13 cellular contexts compared by ENCODE assay signal in the genomic region with DNA sequence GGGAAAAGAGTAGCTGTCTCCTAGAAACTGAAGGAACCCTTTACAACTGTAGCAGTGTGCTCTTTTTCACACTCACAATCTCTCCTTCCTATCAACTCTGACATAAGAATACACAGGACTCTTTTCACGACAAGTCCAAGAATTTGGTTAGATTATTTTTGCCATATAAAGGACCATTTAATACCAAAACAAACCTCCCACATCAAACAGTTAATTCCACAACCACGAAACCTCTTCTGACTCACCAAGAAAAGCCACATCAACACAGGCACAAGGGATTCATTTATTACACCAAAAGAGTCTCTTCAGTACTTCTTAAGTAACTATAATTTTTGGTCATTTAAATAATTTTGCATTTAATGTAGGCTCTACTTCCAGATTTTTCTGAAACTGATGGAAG.
DNase-seq lines count a peak whose midpoint lies in the region; ATAC-seq and TF ChIP-seq lines count a peak whose summit lies in the region.
"Had no signal": no experiment of that assay in that cellular context is flagged by ENCODE, and none has a peak within 500 bp of the region (broad histone marks: within the 10 kb centered on the region; RNA-seq: fewer than 3 reads in every experiment).

No MANE protein-coding gene starts in this region.

- in situ Hi-C loops in mammary epithelial cell (cut with MboI; ENCODE audit: low sequenced_read_pairs in 2 of 2) (no loop called here), GM13976 (cut with MboI; ENCODE audit: low sequenced_read_pairs, unreplicated experiment) (no loop called here)

- WGBS in right cardiac atrium: 52% methylated on average over 2 of the region's 2 CpGs
- WGBS in mammary epithelial cell (ENCODE audit: low coverage, missing lambda C conversion rate): 0% methylated on average over 2 of the region's 2 CpGs

- TF ChIP-seq CTCF in left ventricle myocardium inferior (IDR thresholded peaks at IDR 0.05; ENCODE audit: borderline replicate concordance): no peak
- TF ChIP-seq CTCF in mammary epithelial cell (conservative IDR thresholded peaks at IDR 0.05 in 1 of 2, IDR thresholded peaks at IDR 0.05 in 1 of 2; ENCODE audit: extremely low read depth in 1 of 2, insufficient read depth in 1 of 2, low read depth in 1 of 2, low read length in 2 of 2): no peak
- no peak for TF ChIP-seq CTCF in lower lobe of right lung (IDR thresholded peaks at IDR 0.05)
- TF ChIP-seq CTCF in GM13976 (IDR thresholded peaks at IDR 0.05; ENCODE audit: borderline replicate concordance, control extremely low read depth, extremely low read depth, insufficient read depth, missing control alignments): no peak

- no TSS peak for BruUV-seq in mammary epithelial cell (replicated peaks; lab: Mats Ljungman, UMichigan)

- H3K9me2 ChIP-seq in Karpas-422 (replicated peaks; ENCODE audit: insufficient read depth, low read length): no peaks in the 10 kb centered on the region

- CTCF ChIA-PET in mammary epithelial cell (lab: Charles Lee; ENCODE audit: low non-redundant PET): no interaction called here

- H3K9ac ChIP-seq in mammary epithelial cell (ENCODE audit: insufficient read depth, low read length) (no peak overlapping the region), Karpas-422 (ENCODE audit: low read length) (no peak overlapping the region)

- intact Hi-C loops in left ventricle myocardium inferior (cut with micrococcal nuclease): no loop called here
- intact Hi-C loops in right cardiac atrium (cut with DNase I): no loop called here
- intact Hi-C loops in mammary epithelial cell (cut with micrococcal nuclease): no loop called here
- intact Hi-C loops in lower lobe of right lung (cut with DNase I): no loop called here

- no peak overlapping the region for H3K4me3 ChIP-seq in left ventricle myocardium inferior
- H3K4me3 ChIP-seq in right cardiac atrium (ENCODE audit: low read length): no peak overlapping the region
- H3K4me3 ChIP-seq in mammary epithelial cell (replicated peaks in 1 of 3; ENCODE audit: insufficient read depth in 1 of 3, low read depth in 2 of 3, low read length in 3 of 3): no peak overlapping the region
- no peak overlapping the region for H3K4me3 ChIP-seq in lower lobe of right lung
- no peak overlapping the region for H3K4me3 ChIP-seq in Karpas-422 (ENCODE audit: low read length)

- H3K27ac ChIP-seq in left ventricle myocardium inferior (replicated peaks) (peak overlapping the region; percentile 49), right cardiac atrium (ENCODE audit: low read length) (no peak overlapping the region), mammary epithelial cell (ENCODE audit: insufficient read depth, low read depth, low read length) (no peak overlapping the region), lower lobe of right lung (peak overlapping the region; percentile 0), Karpas-422 (ENCODE audit: low read length) (no peak overlapping the region)

- dilution Hi-C loops in mammary epithelial cell (cut with HindIII; ENCODE audit: low sequenced_read_pairs): no loop called here

- H3K4me2 ChIP-seq in mammary epithelial cell (ENCODE audit: insufficient read depth, low read depth, low read length) (peak overlapping the region; percentile 62), Karpas-422 (ENCODE audit: low read depth, low read length, poor library complexity, severe bottlenecking) (no peak overlapping the region)

- H3K36me3 ChIP-seq in left ventricle myocardium inferior (peaks cover 8% of the 10 kb centered on the region), mammary epithelial cell (ENCODE audit: insufficient read depth, low read length) (no peaks in the 10 kb centered on the region), lower lobe of right lung (no peaks in the 10 kb centered on the region), Karpas-422 (ENCODE audit: insufficient read depth, low read length) (no peaks in the 10 kb centered on the region)

- DNase-seq in left ventricle myocardium inferior (no peak), right cardiac atrium (no peak), mammary epithelial cell (peak; percentile 66), lower lobe of right lung (no peak), T-helper 9 cell (no peak), Karpas-422 (no peak), GM13976 (ENCODE audit: low spot score) (no peak)
- DNase-seq: 8988T; activated CD4-positive, alpha-beta T cell treated with anti-CD3 and anti-CD28 coated beads for 36 hours; NCI-H1417 treated with DMSO at 0.1 percent for 48 hours; NCI-H774; stimulated activated CD4-positive, alpha-beta T cell treated with anti-CD3 and anti-CD28 coated beads, Interleukin-4, amount 100 ng/mL, for 24 hours had no signal

- no peaks in the 10 kb centered on the region for H3K27me3 ChIP-seq in left ventricle myocardium inferior (ENCODE audit: low read depth)
- no peaks in the 10 kb centered on the region for H3K27me3 ChIP-seq in right cardiac atrium (ENCODE audit: control insufficient read depth, insufficient read depth)
- no peaks in the 10 kb centered on the region for H3K27me3 ChIP-seq in mammary epithelial cell (ENCODE audit: insufficient read depth, low read length)
- no peaks in the 10 kb centered on the region for H3K27me3 ChIP-seq in lower lobe of right lung (ENCODE audit: low read depth)
- H3K27me3 ChIP-seq in Karpas-422 (ENCODE audit: low read length): no peaks in the 10 kb centered on the region

- no peaks in the 10 kb centered on the region for H3K79me2 ChIP-seq in mammary epithelial cell (ENCODE audit: insufficient read depth, low read length)
- no peaks in the 10 kb centered on the region for H3K79me2 ChIP-seq in Karpas-422 (ENCODE audit: low read length)

- H3K4me1 ChIP-seq in left ventricle myocardium inferior (peaks cover 58% of the 10 kb centered on the region), right cardiac atrium (ENCODE audit: control insufficient read depth, insufficient read depth, low read length) (peaks cover 2% of the 10 kb centered on the region), mammary epithelial cell (ENCODE audit: insufficient read depth, low read length) (peaks cover 38% of the 10 kb centered on the region), lower lobe of right lung (peaks cover 36% of the 10 kb centered on the region), Karpas-422 (ENCODE audit: low read length) (no peaks in the 10 kb centered on the region)

- no peak for ATAC-seq in right cardiac atrium
- ATAC-seq in lower lobe of right lung: no peak
- ATAC-seq in HG03135 (IDR thresholded peaks at IDR 0.05; ENCODE audit: unreplicated experiment): no peak
- ATAC-seq: activated CD4-positive, alpha-beta T cell treated with anti-CD3 and anti-CD28 coated beads for 36 hours had no signal

- H3K9me3 ChIP-seq in left ventricle myocardium inferior (replicated peaks) (peaks cover 11% of the 10 kb centered on the region), right cardiac atrium (ENCODE audit: control insufficient read depth, low read length) (no peaks in the 10 kb centered on the region), mammary epithelial cell (replicated peaks; ENCODE audit: insufficient read depth, low read length) (no peaks in the 10 kb centered on the region), lower lobe of right lung (no peaks in the 10 kb centered on the region), Karpas-422 (ENCODE audit: low read length) (no peaks in the 10 kb centered on the region)

- no peak overlapping the region for H2AFZ ChIP-seq in mammary epithelial cell (ENCODE audit: low read depth, low read length)
- no peak overlapping the region for H2AFZ ChIP-seq in Karpas-422 (ENCODE audit: low read length)

- H4K20me1 ChIP-seq in mammary epithelial cell (ENCODE audit: insufficient read depth, low read length) (no peaks in the 10 kb centered on the region), Karpas-422 (ENCODE audit: insufficient read depth, low read depth, low read length) (no peaks in the 10 kb centered on the region)

Comparison
In these comparisons a context has a peak if more than half of its experiments do, and no peak if none do; other contexts are left out.
1. H3K27ac ChIP-seq: peak in left ventricle myocardium inferior (single experiment) and lower lobe of right lung (single experiment); none in right cardiac atrium (single experiment), mammary epithelial cell (single experiment) and Karpas-422 (single experiment).